ENCODE assay signal across 28 cellular contexts in the genomic region with DNA sequence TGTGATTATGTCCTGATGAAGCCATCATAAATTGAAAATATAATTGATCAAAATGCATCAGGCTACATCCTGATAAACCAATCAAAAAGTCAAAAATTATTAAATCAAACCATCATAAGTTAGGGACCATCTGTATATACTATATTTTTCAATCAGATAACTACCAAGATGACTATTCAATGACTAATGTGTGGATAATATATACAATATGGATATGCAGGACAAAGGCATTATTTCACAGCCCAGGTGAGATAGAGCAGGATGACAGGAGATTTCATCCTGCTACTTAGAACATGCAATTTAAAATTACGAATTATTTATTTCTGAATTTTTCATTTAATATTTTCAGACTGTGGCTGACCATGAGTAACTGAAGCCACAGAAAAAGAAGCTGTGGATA.
"Had no signal": no experiment of that assay in that cellular context is flagged by ENCODE, and none has a peak within 500 bp of the region (broad histone marks: within the 10 kb centered on the region; RNA-seq: fewer than 3 reads in every experiment).

No MANE protein-coding gene starts in this region.

- DNase-seq: activated B cell treated with CpG ODN at 0.5 μM for 24 hours; activated CD4-positive, alpha-beta T cell treated with anti-CD3 and anti-CD28 coated beads for 48 hours; activated CD4-positive, alpha-beta T cell treated with anti-CD3 and anti-CD28 coated beads, Interleukin-2, amount 50 U/mL, for 1 hour; activated CD4-positive, alpha-beta T cell treated with anti-CD3 and anti-CD28 coated beads, Interleukin-2, amount 50 U/mL, for 48 hours; activated CD8-positive, alpha-beta memory T cell treated with anti-CD3 and anti-CD28 coated beads for 24 hours; activated CD8-positive, alpha-beta T cell treated with anti-CD3 and anti-CD28 coated beads for 36 hours; activated effector memory CD4-positive, alpha-beta T cell treated with anti-CD3 and anti-CD28 coated beads, Interleukin-2, amount 50 U/mL, for 16 hours; activated naive CD4-positive, alpha-beta T cell treated with anti-CD3 and anti-CD28 coated beads for 36 hours; activated naive CD8-positive, alpha-beta T cell treated with anti-CD3 and anti-CD28 coated beads for 36 hours; activated naive CD8-positive, alpha-beta T cell treated with anti-CD3 and anti-CD28 coated beads, Interleukin-2, amount 50 U/mL, for 24 hours; activated T-cell treated with anti-CD3 and anti-CD28 coated beads, Interleukin-2, amount 50 U/mL, for 1 hour; activated T-cell treated with anti-CD3 and anti-CD28 coated beads, Interleukin-2, amount 50 U/mL, for 48 hours; adrenal gland; effector CD8-positive, alpha-beta T cell; esophagus squamous epithelium; head of caudate nucleus; hippocampal formation; T-helper 17 cell; T1000; WERI-Rb-1 had no signal

- H3K27me3 ChIP-seq: adrenal gland, ascending aorta, breast epithelium, cardiac muscle cell, esophagus squamous epithelium had no signal

- H3K36me3 ChIP-seq: adrenal gland, ascending aorta, breast epithelium, cardiac muscle cell, esophagus squamous epithelium, WERI-Rb-1 had no signal

- FAIRE-seq: endometrium, endothelial cell of umbilical vein, frontal cortex had no signal

- ATAC-seq: activated CD4-positive, CD25-positive, alpha-beta regulatory T cell treated with anti-CD3 and anti-CD28 coated beads, Interleukin-2, amount 50 U/mL, for 24 hours; activated CD8-positive, alpha-beta T cell treated with anti-CD3 and anti-CD28 coated beads for 36 hours; activated naive CD8-positive, alpha-beta T cell treated with anti-CD3 and anti-CD28 coated beads, Interleukin-2, amount 50 U/mL, for 24 hours; T-helper 17 cell had no signal

- H3K9me3 ChIP-seq: adrenal gland, ascending aorta, breast epithelium, esophagus squamous epithelium had no signal

- H3K27ac ChIP-seq: adrenal gland, ascending aorta, breast epithelium, cardiac muscle cell, epithelial cell of prostate, esophagus squamous epithelium, WERI-Rb-1 had no signal

- H3K4me3 ChIP-seq: adrenal gland, ascending aorta, breast epithelium, cardiac muscle cell, esophagus squamous epithelium had no signal

- H3K4me1 ChIP-seq: adrenal gland, ascending aorta, breast epithelium, esophagus squamous epithelium had no signal
